Comparison of ENCODE assay signal across 29 cellular contexts in genomic region chr12:83313827-83314226, GRCh38.
"Had no signal": no experiment of that assay in that cellular context is flagged by ENCODE, and none has a peak within 500 bp of the region (broad histone marks: within the 10 kb centered on the region; RNA-seq: fewer than 3 reads in every experiment).

No MANE protein-coding gene starts in this region.

- FAIRE-seq: small intestine, urothelium cell line had no signal

- H3K79me2 ChIP-seq: parathyroid adenoma had no signal

- H3K9ac ChIP-seq: neural progenitor cell, parathyroid adenoma had no signal

- H2AFZ ChIP-seq: neural progenitor cell, parathyroid adenoma had no signal

- DNase-seq: nephron progenitor cell; occipital lobe; ovary; posterior cingulate gyrus; psoas muscle; right cardiac atrium; right lobe of liver; sigmoid colon; small intestine; stimulated activated CD4-positive, alpha-beta T cell treated with anti-CD3 and anti-CD28 coated beads, Interleukin-15, amount 100 ng/mL, for 24 hours; stimulated activated CD4-positive, alpha-beta T cell treated with anti-CD3 and anti-CD28 coated beads, Interleukin-2, amount 100 ng/mL, for 24 hours; stimulated activated CD4-positive, alpha-beta T cell treated with anti-CD3 and anti-CD28 coated beads, Interleukin-2, amount 100 ng/mL, for 48 hours; stimulated activated CD4-positive, alpha-beta T cell treated with anti-CD3 and anti-CD28 coated beads, Interleukin-4, amount 100 ng/mL, for 24 hours; stimulated activated naive B cell treated with anti-CD40 and anti-IgM and Interleukin-4, amounts not matched to agents 10 μg/mL and 1 μg/mL and 100 μg/mL, for 72 hours; stimulated activated naive CD4-positive, alpha-beta T cell treated with Interleukin-2 at 50 U/mL for 16 hours; stomach; thyroid gland; trophoblast cell; upper lobe of left lung had no signal

- ATAC-seq: natural killer cell treated with Interleukin-12 subunit alpha and Interleukin-12 subunit beta and Interleukin-15 and Interleukin-18, amount 100 ng/mL, for 72 hours; psoas muscle; right cardiac atrium; right lobe of liver; stimulated activated effector memory CD8-positive, alpha-beta T cell treated with anti-CD3 and anti-CD28 coated beads, Interleukin-12 subunit alpha, Interleukin-12 subunit beta, amount 100 ng/mL, for 72 hours; stimulated activated naive B cell treated with anti-CD40 and anti-IgM and Interleukin-4, amounts not matched to agents 10 μg/mL and 1 μg/mL and 100 μg/mL, for 72 hours had no signal

- H3K36me3 Mint-ChIP-seq: natural killer cell treated with Interleukin-12 subunit alpha and Interleukin-12 subunit beta and Interleukin-15 and Interleukin-18, amount 100 ng/mL, for 72 hours; neural progenitor cell; stimulated activated effector memory CD8-positive, alpha-beta T cell treated with anti-CD3 and anti-CD28 coated beads, Interleukin-12 subunit alpha, Interleukin-12 subunit beta, amount 100 ng/mL, for 72 hours; stimulated activated naive B cell treated with anti-CD40 and anti-IgM and Interleukin-4, amounts not matched to agents 10 μg/mL and 1 μg/mL and 100 μg/mL, for 72 hours had no signal

- H3K4me3 ChIP-seq: neural progenitor cell, ovary, psoas muscle, right lobe of liver, sigmoid colon, stomach, thoracic aorta, thyroid gland, tibial nerve, upper lobe of left lung, vagina had no signal

- H3K27ac ChIP-seq: neural progenitor cell, ovary, parathyroid adenoma, psoas muscle, right lobe of liver, sigmoid colon, stomach, thoracic aorta, thyroid gland, tibial nerve, upper lobe of left lung, vagina had no signal

- H3K9me3 Mint-ChIP-seq: nephron progenitor cell, neural progenitor cell had no signal

- H3K9me3 ChIP-seq: ovary, psoas muscle, right lobe of liver, sigmoid colon, stomach, thoracic aorta, thyroid gland, tibial nerve, upper lobe of left lung, vagina had no signal

- H3K4me2 ChIP-seq: neural progenitor cell had no signal

- H3K27me3 ChIP-seq: neural progenitor cell, ovary, right lobe of liver, sigmoid colon, stomach, thyroid gland, tibial nerve, upper lobe of left lung, vagina had no signal

- H3K4me1 Mint-ChIP-seq: nephron progenitor cell; neural progenitor cell; stimulated activated effector memory CD8-positive, alpha-beta T cell treated with anti-CD3 and anti-CD28 coated beads, Interleukin-12 subunit alpha, Interleukin-12 subunit beta, amount 100 ng/mL, for 72 hours; stimulated activated naive B cell treated with anti-CD40 and anti-IgM and Interleukin-4, amounts not matched to agents 10 μg/mL and 1 μg/mL and 100 μg/mL, for 72 hours had no signal

- H3K27me3 Mint-ChIP-seq: natural killer cell treated with Interleukin-12 subunit alpha and Interleukin-12 subunit beta and Interleukin-15 and Interleukin-18, amount 100 ng/mL, for 72 hours; progenitor cell of endocrine pancreas; stimulated activated naive B cell treated with anti-CD40 and anti-IgM and Interleukin-4, amounts not matched to agents 10 μg/mL and 1 μg/mL and 100 μg/mL, for 72 hours; stimulated activated naive CD8-positive, alpha-beta T cell treated with anti-CD3 and anti-CD28 coated beads, Interleukin-15, Interleukin-2, amounts not matched to agents 100 ng/mL and 50 ng/mL, for 24 hours had no signal

- H3K4me3 Mint-ChIP-seq: natural killer cell treated with Interleukin-12 subunit alpha and Interleukin-12 subunit beta and Interleukin-15 and Interleukin-18, amount 100 ng/mL, for 72 hours; nephron progenitor cell; neural progenitor cell; stimulated activated effector memory CD8-positive, alpha-beta T cell treated with anti-CD3 and anti-CD28 coated beads, Interleukin-12 subunit alpha, Interleukin-12 subunit beta, amount 100 ng/mL, for 72 hours; stimulated activated naive B cell treated with anti-CD40 and anti-IgM and Interleukin-4, amounts not matched to agents 10 μg/mL and 1 μg/mL and 100 μg/mL, for 72 hours; stimulated activated naive CD8-positive, alpha-beta T cell treated with anti-CD3 and anti-CD28 coated beads, Interleukin-15, Interleukin-2, amounts not matched to agents 100 ng/mL and 50 ng/mL, for 24 hours had no signal

- H3K4me1 ChIP-seq: neural progenitor cell, parathyroid adenoma, psoas muscle, right lobe of liver, stomach, tibial nerve, upper lobe of left lung had no signal

- H3K36me3 ChIP-seq: neural progenitor cell, ovary, right lobe of liver, sigmoid colon, stomach, thoracic aorta, thyroid gland, tibial nerve, upper lobe of left lung, vagina had no signal

- H3K27ac Mint-ChIP-seq: natural killer cell treated with Interleukin-12 subunit alpha and Interleukin-12 subunit beta and Interleukin-15 and Interleukin-18, amount 100 ng/mL, for 72 hours; nephron progenitor cell; neural progenitor cell; progenitor cell of endocrine pancreas; stimulated activated effector memory CD8-positive, alpha-beta T cell treated with anti-CD3 and anti-CD28 coated beads, Interleukin-12 subunit alpha, Interleukin-12 subunit beta, amount 100 ng/mL, for 72 hours; stimulated activated naive B cell treated with anti-CD40 and anti-IgM and Interleukin-4, amounts not matched to agents 10 μg/mL and 1 μg/mL and 100 μg/mL, for 72 hours; stimulated activated naive CD8-positive, alpha-beta T cell treated with anti-CD3 and anti-CD28 coated beads, Interleukin-15, Interleukin-2, amounts not matched to agents 100 ng/mL and 50 ng/mL, for 24 hours had no signal
